ENCODE assay signal across 15 cellular contexts in genomic region chr3:10994311-10994710, GRCh38. TPM values are rescaled to one million over a fixed set of nuclear protein-coding genes. Genes with fewer than 3 reads are reported as not detected.
"Had no signal": no experiment of that assay in that cellular context is flagged by ENCODE, and none has a peak within 500 bp of the region (broad histone marks: within the 10 kb centered on the region; RNA-seq: fewer than 3 reads in every experiment).

No MANE protein-coding gene starts in this region.

- H3K36me3 ChIP-seq: gastrocnemius medialis, thyroid gland, vagina had no signal

- H3K27ac ChIP-seq: gastrocnemius medialis, hepatocyte, thyroid gland, vagina had no signal

- H3K27me3 ChIP-seq: vagina had no signal

- DNase-seq: activated effector memory CD4-positive, alpha-beta T cell treated with anti-CD3 and anti-CD28 coated beads, Interleukin-2, amount 50 U/mL, for 16 hours; activated T-cell treated with anti-CD3 and anti-CD28 coated beads, Interleukin-2, amount 50 U/mL, for 1 hour; aorta; gastrocnemius medialis; left cardiac atrium; mammary epithelial cell; SIG-M5; stimulated activated CD4-positive, alpha-beta T cell treated with anti-CD3 and anti-CD28 coated beads, Interleukin-4, amount 100 ng/mL, for 1 hour; stimulated activated CD8-positive, alpha-beta memory T cell treated with anti-CD3 and anti-CD28 coated beads, Interleukin-4, amount 100 ng/mL, for 48 hours; thyroid gland had no signal

- H3K4me3 ChIP-seq: hepatocyte, thyroid gland had no signal

- FAIRE-seq: bronchial epithelial cell, endothelial cell of umbilical vein had no signal

- H3K9me3 ChIP-seq: gastrocnemius medialis, thyroid gland, vagina had no signal

- H3K4me1 ChIP-seq: gastrocnemius medialis had no signal

RNA-seq across cellular contexts. Expression of gene SLC6A1, which starts 1.8 kb away (rescaled TPM):
- total RNA-seq: bronchial epithelial cell; endothelial cell of umbilical vein; T-helper 2 cell treated with Interferon-gamma antibody and Interleukin-4, amounts not matched to agents 100 ng/mL and 5 ng/mL, for 36 hours had no signal
- polyA plus RNA-seq: endothelial cell of umbilical vein, mammary epithelial cell had no signal
